ENCODE assay signal across 15 cellular contexts in the genomic region with DNA sequence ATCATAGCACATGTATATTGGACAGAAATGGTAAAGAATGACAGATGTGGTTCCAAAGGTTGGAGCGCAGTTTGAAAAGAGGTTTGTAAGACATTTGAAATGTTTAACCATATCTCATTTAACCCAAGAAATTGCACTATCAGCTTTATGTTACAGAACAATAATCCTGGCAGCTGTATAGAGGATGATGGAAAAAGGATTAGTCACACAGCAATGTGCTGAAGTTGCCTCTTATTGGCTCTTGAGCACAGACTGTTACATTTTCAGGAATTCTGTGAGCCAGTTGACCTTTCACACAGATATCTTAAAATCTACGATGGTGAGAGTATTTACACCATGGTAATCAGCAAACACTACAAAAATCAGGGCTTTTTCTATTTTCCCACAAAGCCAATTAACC. TPM values are rescaled to one million over a fixed set of nuclear protein-coding genes. Genes with fewer than 3 reads are reported as not detected.
A peak's percentile ranks its signal among the peaks of the same experiment; 100 is the strongest.
DNase-seq lines count a peak whose midpoint lies in the region; ATAC-seq, FAIRE-seq and TF ChIP-seq lines count a peak whose summit lies in the region.
"Had no signal": no experiment of that assay in that cellular context is flagged by ENCODE, and none has a peak within 500 bp of the region (broad histone marks: within the 10 kb centered on the region; RNA-seq: fewer than 3 reads in every experiment).

No MANE protein-coding gene starts in this region.

- H3K79me2 ChIP-seq in GM23248 (ENCODE audit: insufficient read depth): peaks cover 67% of the 10 kb centered on the region

- H3K27me3 ChIP-seq in GM23248 (replicated peaks; ENCODE audit: insufficient read depth) (no peaks in the 10 kb centered on the region), ascending aorta (no peaks in the 10 kb centered on the region), thyroid gland (no peaks in the 10 kb centered on the region)
- H3K27me3 ChIP-seq: esophagus muscularis mucosa had no signal

- H3K27ac ChIP-seq in GM23248: peak overlapping the region; percentile 45
- peak overlapping the region; percentile 43 for H3K27ac ChIP-seq in ascending aorta
- no peak overlapping the region for H3K27ac ChIP-seq in thyroid gland

- in situ Hi-C loops in GM23248 (cut with MboI): no loop called here

- H3K9me2 ChIP-seq in GM23248 (ENCODE audit: insufficient read depth): no peaks in the 10 kb centered on the region

- no peaks in the 10 kb centered on the region for H4K20me1 ChIP-seq in GM23248 (ENCODE audit: insufficient read depth)

- intact Hi-C loops in ascending aorta (cut with DNase I) (loop anchor here (5.0 to 10.0 kb wide), 3 partner anchors 98 to 182 kb away; a partner anchor contains a TSS), thyroid gland (cut with DNase I) (loop anchor here (10.0 kb wide), 1 partner anchor 95 kb away; no protein-coding TSS in a partner anchor)

- H3K4me3 ChIP-seq in GM23248 (no peak overlapping the region), ascending aorta (no peak overlapping the region), thyroid gland (replicated peaks in 1 of 3) (no peak overlapping the region)
- H3K4me3 ChIP-seq: esophagus muscularis mucosa, HAP-1, skin epidermis had no signal

- TF ChIP-seq CTCF in ascending aorta (IDR thresholded peaks at IDR 0.05) (no peak), thyroid gland (IDR thresholded peaks at IDR 0.05) (no peak)

- no peak overlapping the region for H2AFZ ChIP-seq in GM23248

- WGBS in GM23248 (ENCODE audit: low coverage in 1 of 2, low lambda C conversion rate in 2 of 2, missing lambda C conversion rate in 2 of 2), 2 experiments: 30 to 40% methylated on average over 2 of the region's 2 CpGs
- WGBS in thyroid gland, 2 donors: 55 to 61% methylated on average over 2 of the region's 2 CpGs

- DNase-seq in AG08395 (ENCODE audit: low spot score): peak; percentile 42
- peak; percentile 73 for DNase-seq in GM23248
- no peak for DNase-seq in ascending aorta (ENCODE audit: low spot score in 2 of 2)
- peak; percentile 86 for DNase-seq in iris pigment epithelial cell (ENCODE audit: low read depth)
- no peak for DNase-seq in thyroid gland
- DNase-seq in Ammon's horn (ENCODE audit: low spot score): no peak
- no peak for DNase-seq in HTR-8/SVneo (ENCODE audit: insufficient read length, low spot score)
- DNase-seq: activated naive CD4-positive, alpha-beta T cell treated with anti-CD3 and anti-CD28 coated beads, Interleukin-2, amount 10 ng/mL, durations not matched to agents 7 days and 5 days; DMS153; midbrain; NCI-H1417 treated with DMSO at 0.1 percent for 48 hours had no signal

- no peak for FAIRE-seq in HTR-8/SVneo (lab: Jason Lieb, UNC)

- H3F3A ChIP-seq in GM23248 (ENCODE audit: insufficient read depth): peaks cover 24% of the 10 kb centered on the region

- H3K9me3 ChIP-seq in GM23248 (ENCODE audit: low read depth) (no peaks in the 10 kb centered on the region), ascending aorta (no peaks in the 10 kb centered on the region), thyroid gland (no peaks in the 10 kb centered on the region)
- H3K9me3 ChIP-seq: esophagus muscularis mucosa, HAP-1 had no signal

- no peak for ATAC-seq in GM21723 (IDR thresholded peaks at IDR 0.05; ENCODE audit: unreplicated experiment)

- peaks cover 8% of the 10 kb centered on the region; the same call in 1 of the 2 replicates for H3K36me3 ChIP-seq in GM23248 (ENCODE audit: low read depth)
- peaks cover 8 to 24% of the 10 kb centered on the region in 2 donors for H3K36me3 ChIP-seq in ascending aorta
- H3K36me3 ChIP-seq in thyroid gland: peaks cover 0 to 6% of the 10 kb centered on the region in 2 donors
- H3K36me3 ChIP-seq: HAP-1 had no signal

- H3K9ac ChIP-seq in GM23248: no peak overlapping the region

- H3K4me2 ChIP-seq in GM23248 (ENCODE audit: unreplicated experiment): no peak overlapping the region

- no peak for TF ChIP-seq POLR2A in thyroid gland (IDR thresholded peaks at IDR 0.05)

- H3K4me1 ChIP-seq in GM23248 (ENCODE audit: insufficient read depth) (peaks cover 29% of the 10 kb centered on the region), ascending aorta (peaks cover 3 to 13% of the 10 kb centered on the region in 2 donors), thyroid gland (peaks cover 17 to 36% of the 10 kb centered on the region in 2 donors)

RNA-seq across cellular contexts. Expression of a gene that starts 3.9 kb away (rescaled TPM):
- total RNA-seq in GM23248 (2014; rRNA removed; shearing (Covaris generic)): 26.0 and 53.6 TPM in 2 replicates
- 20.7 and 22.9 TPM in 2 replicates for polyA plus RNA-seq in GM23248 (2016; fragmentation: Nextera tagmentation; extraction: Ambion mirVana)
- total RNA-seq in ascending aorta: 16.8 TPM
- total RNA-seq in thyroid gland: 100 to 1,000 TPM; 108 to 268 (median 148) TPM

RNA-seq across cellular contexts. Expression of a gene that starts 3.9 kb away (rescaled TPM):
- total RNA-seq in GM23248 (2014; rRNA removed; shearing (Covaris generic)): 2.5 and 7.6 TPM in 2 replicates
- polyA plus RNA-seq in GM23248 (2016; fragmentation: Nextera tagmentation; extraction: Ambion mirVana): 3.2 and 4.2 TPM in 2 replicates
- 0.75 TPM for total RNA-seq in ascending aorta
- 10 to 100 TPM; 14.6 to 16.9 (median 16.1) TPM for total RNA-seq in thyroid gland

RNA-seq across cellular contexts. Expression of a gene that starts 20.2 kb away (rescaled TPM):
- 138 and 222 TPM in 2 replicates for total RNA-seq in GM23248 (2014; rRNA removed; shearing (Covaris generic))
- 106 and 115 TPM in 2 replicates for polyA plus RNA-seq in GM23248 (2016; fragmentation: Nextera tagmentation; extraction: Ambion mirVana)
- 73.2 TPM for total RNA-seq in ascending aorta
- total RNA-seq in thyroid gland: 100 to 1,000 TPM; 217 to 276 (median 221) TPM

Comparison
In these comparisons a context has a peak if more than half of its experiments do, and no peak if none do; other contexts are left out.
1. DNase-seq: peak in AG08395 (single experiment), GM23248 (single experiment) and iris pigment epithelial cell (single experiment); none in ascending aorta (0 of 2), thyroid gland (0 of 2), Ammon's horn (single experiment) and HTR-8/SVneo (single experiment).
2. H3K27ac ChIP-seq: peak in GM23248 (single experiment) and ascending aorta (2 of 2); none in thyroid gland (0 of 3).